In the genomic region with DNA sequence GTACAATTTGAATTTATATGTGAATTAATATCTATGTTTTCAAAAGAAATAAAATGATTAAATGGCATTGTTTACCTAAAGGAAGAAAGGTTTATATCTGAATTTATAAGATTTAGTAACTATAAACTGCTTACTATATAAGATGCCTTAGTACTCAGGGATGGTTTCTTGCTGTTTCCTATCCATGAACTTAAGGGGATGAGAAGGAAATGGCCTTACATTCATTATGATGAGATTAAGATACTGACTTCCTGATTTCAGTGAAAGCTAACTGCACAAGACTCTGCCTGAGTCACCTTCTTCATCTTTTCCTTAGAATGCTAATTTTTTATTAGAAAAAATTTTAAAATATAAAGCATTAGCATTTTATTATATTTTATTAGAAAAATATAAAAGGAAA, we compare ENCODE assay signal across 5 cellular contexts.
"Had no signal": no experiment of that assay in that cellular context is flagged by ENCODE, and none has a peak within 500 bp of the region (broad histone marks: within the 10 kb centered on the region; RNA-seq: fewer than 3 reads in every experiment).

No MANE protein-coding gene starts in this region.

- H3K9ac ChIP-seq: GM23248 had no signal

- H2AFZ ChIP-seq: GM23248 had no signal

- H3K36me3 Mint-ChIP-seq: IgD-negative memory B cell had no signal

- H3K4me3 Mint-ChIP-seq: H9, IgD-negative memory B cell had no signal

- ATAC-seq: HepG2 had no signal

- H3K27ac ChIP-seq: GM23248 had no signal

- H3K4me3 ChIP-seq: GM23248 had no signal

- DNase-seq: GM23248, H9, HCEC 1CT had no signal

- H3K9me3 Mint-ChIP-seq: H9 had no signal

- H3K27me3 Mint-ChIP-seq: IgD-negative memory B cell had no signal

- H3K4me1 Mint-ChIP-seq: IgD-negative memory B cell had no signal

- H3K27ac Mint-ChIP-seq: H9, IgD-negative memory B cell had no signal
